9 cellular contexts compared by ENCODE assay signal in the genomic region with DNA sequence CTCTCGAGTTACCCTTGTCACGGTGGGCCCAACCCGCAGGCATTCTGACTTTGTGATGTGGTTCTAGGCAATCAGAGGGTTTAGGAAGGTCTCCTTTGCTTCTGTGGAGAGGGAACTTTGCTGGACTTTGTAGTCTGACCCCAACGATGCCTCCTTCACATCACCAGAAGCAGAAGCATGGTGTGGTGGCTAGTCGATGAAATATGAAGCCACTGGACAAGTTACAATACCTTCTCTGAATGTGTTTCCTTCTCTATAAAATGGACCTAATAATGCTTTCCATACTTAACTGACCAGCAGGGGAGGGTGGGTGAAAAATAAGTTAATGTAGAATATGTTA. TPM values are rescaled to one million over a fixed set of nuclear protein-coding genes. Genes with fewer than 3 reads are reported as not detected.
DNase-seq lines count a peak whose midpoint lies in the region; ATAC-seq and TF ChIP-seq lines count a peak whose summit lies in the region.
"Had no signal": no experiment of that assay in that cellular context is flagged by ENCODE, and none has a peak within 500 bp of the region (broad histone marks: within the 10 kb centered on the region; RNA-seq: fewer than 3 reads in every experiment).

No MANE protein-coding gene starts in this region.

- no peaks in the 10 kb centered on the region for H4K20me1 ChIP-seq in HCT116 (ENCODE audit: insufficient read depth)

- no peaks in the 10 kb centered on the region for H3K36me3 ChIP-seq in HCT116 (ENCODE audit: control insufficient read depth in 1 of 2, insufficient read depth in 2 of 2, low read length in 2 of 2)
- no peaks in the 10 kb centered on the region for H3K36me3 ChIP-seq in spleen

- RAD21 ChIA-PET in HCT116 (lab: Charles Lee; ENCODE audit: low non-redundant PET in 1 of 2, low total read pairs in 2 of 2, uncharacterized antibody in 2 of 2, unreplicated experiment in 2 of 2), result no interaction called here

- H3K27ac Mint-ChIP-seq in activated naive CD4-positive, alpha-beta T cell treated with anti-CD3 and anti-CD28 coated beads, Interleukin-2, amount 50 U/mL, for 72 hours, result peak overlapping the region; percentile 88 to 99

- CTCF ChIA-PET in HCT116 (lab: Charles Lee), result interaction anchor here (1.7 kb wide), 1 partner anchor 11 kb away, joined by 5 read pairs; no protein-coding TSS in a partner anchor

- intact Hi-C loops in HCT116 (cut with micrococcal nuclease), result no loop called here
- intact Hi-C loops in spleen (cut with DNase I; ENCODE audit: low total_unique reads), result loop anchor here (5.0 kb wide), 1 partner anchor 309 kb away; no protein-coding TSS in a partner anchor

- H3K9me3 ChIP-seq in HCT116 (ENCODE audit: control insufficient read depth in 1 of 2, insufficient read depth in 1 of 2, low read depth in 1 of 2, low read length in 2 of 2), result no peaks in the 10 kb centered on the region
- H3K9me3 ChIP-seq in iPS-18c (ENCODE audit: control insufficient read depth, insufficient read depth, low read length), result no peaks in the 10 kb centered on the region
- H3K9me3 ChIP-seq in spleen, result peaks cover 0 to 6% (median 0%) of the 10 kb centered on the region in 8 donors

- H3K9me2 ChIP-seq in HCT116 (ENCODE audit: insufficient read depth), result no peaks in the 10 kb centered on the region

- no peak for DNase-seq in HCT116 (ENCODE audit: low read depth, low spot score)
- no peak for DNase-seq in activated naive CD4-positive, alpha-beta T cell treated with anti-CD3 and anti-CD28 coated beads, Interleukin-2, amount 50 U/mL, for 72 hours (ENCODE audit: low spot score in 2 of 2)
- DNase-seq in spleen, result no peak
- no peak for DNase-seq in cerebellar cortex (ENCODE audit: low spot score)
- no peak for DNase-seq in GM13976 (ENCODE audit: low spot score)
- DNase-seq in HK-2 (ENCODE audit: unreplicated experiment), result no peak

- WGBS in spleen, 5 donors, result 0 to 3% (median 2%) methylated on average over 5 of the region's 5 CpGs

- no peaks in the 10 kb centered on the region for H3K27me3 ChIP-seq in HCT116 (ENCODE audit: insufficient read depth, low read length)
- peaks cover 0 to 5% (median 0%) of the 10 kb centered on the region in 7 donors for H3K27me3 ChIP-seq in spleen (replicated peaks in 1 of 7)

- TF ChIP-seq POLR2A in HCT116 (IDR thresholded peaks at IDR 0.05; ENCODE audit: borderline replicate concordance, extremely low read depth, insufficient read depth, insufficient read length), result no peak
- TF ChIP-seq POLR2A in spleen (IDR thresholded peaks at IDR 0.05), result no peak

- H3K79me2 ChIP-seq in HCT116 (ENCODE audit: insufficient read depth, low read length), result no peaks in the 10 kb centered on the region

- POLR2A ChIA-PET in HCT116 (lab: Charles Lee), result no interaction called here

- H3K9me3 Mint-ChIP-seq in activated naive CD4-positive, alpha-beta T cell treated with anti-CD3 and anti-CD28 coated beads, Interleukin-2, amount 50 U/mL, for 72 hours, result peaks cover 3 to 24% of the 10 kb centered on the region in 2 donors

- BruUV-seq in HCT116 (replicated peaks; lab: Mats Ljungman, UMichigan), result no TSS peak

- peak overlapping the region; percentile 86 to 89 for H3K4me3 ChIP-seq in HCT116 (replicated peaks in 1 of 2; ENCODE audit: low read depth in 1 of 2, low read length in 2 of 2)
- peak overlapping the region; percentile 91 for H3K4me3 ChIP-seq in iPS-18c (ENCODE audit: insufficient read depth, low read depth, low read length)
- peak overlapping the region; percentile 55 to 88 (median 73) for H3K4me3 ChIP-seq in spleen

- ATAC-seq in HCT116 (no peak), GM18870 (IDR thresholded peaks at IDR 0.05; ENCODE audit: unreplicated experiment) (no peak)
- no peak for ATAC-seq in activated naive CD4-positive, alpha-beta T cell treated with anti-CD3 and anti-CD28 coated beads, Interleukin-2, amount 50 U/mL, for 72 hours

- H3K36me3 Mint-ChIP-seq in activated naive CD4-positive, alpha-beta T cell treated with anti-CD3 and anti-CD28 coated beads, Interleukin-2, amount 50 U/mL, for 72 hours, result peaks cover 10 to 41% of the 10 kb centered on the region in 2 donors

- H3K4me1 ChIP-seq in HCT116 (ENCODE audit: control insufficient read depth in 1 of 2, insufficient read depth in 2 of 2, low read length in 2 of 2), result peaks cover 4 to 14% of the 10 kb centered on the region in 2 experiments; a peak in 3 of 4 replicates
- peaks cover 0 to 22% (median 9%) of the 10 kb centered on the region in 6 donors for H3K4me1 ChIP-seq in spleen

- peak overlapping the region; percentile 89 for H3K4me2 ChIP-seq in HCT116 (ENCODE audit: low read length)

- H2AFZ ChIP-seq in HCT116 (ENCODE audit: low read depth, low read length, poor library complexity, severe bottlenecking), result no peak overlapping the region

- no peak for TF ChIP-seq RAD21 in HCT116 (IDR thresholded peaks at IDR 0.05; ENCODE audit: low read depth)

- TF ChIP-seq CTCF in HCT116 (IDR thresholded peaks at IDR 0.05 in 2 of 3, conservative IDR thresholded peaks at IDR 0.05 in 1 of 3; ENCODE audit: borderline replicate concordance in 1 of 3, insufficient read depth in 1 of 3, low read depth in 2 of 3, low read length in 2 of 3), result no peak
- TF ChIP-seq CTCF in spleen (IDR thresholded peaks at IDR 0.05 in 8 of 11, conservative IDR thresholded peaks at IDR 0.05 in 3 of 11), result no peak
- no peak for TF ChIP-seq CTCF in GM13976 (IDR thresholded peaks at IDR 0.05; ENCODE audit: borderline replicate concordance, control extremely low read depth, extremely low read depth, insufficient read depth, missing control alignments)

- in situ Hi-C loops in GM13976 (cut with MboI; ENCODE audit: low sequenced_read_pairs, unreplicated experiment), result no loop called here

- H3K27ac ChIP-seq in HCT116 (ENCODE audit: low read depth, low read length), result no peak overlapping the region
- H3K27ac ChIP-seq in spleen, result peak overlapping the region in 4 of 8 donors; percentile 59 to 69 (median 64)

- peak overlapping the region; percentile 71 for H3K9ac ChIP-seq in HCT116 (ENCODE audit: low read length)

TF ChIP-seq in HCT116, 20 proteins besides CTCF, POLR2A, EP300 and RAD21:
- TF ChIP-seq CEBPB (IDR thresholded peaks at IDR 0.05; ENCODE audit: low read depth) (no peak), ZFX (IDR thresholded peaks at IDR 0.05) (peak; percentile 27; the same call in 1 of the 2 replicates), ELF1 (IDR thresholded peaks at IDR 0.05; ENCODE audit: borderline replicate concordance, low read depth) (no peak), EGR1 (IDR thresholded peaks at IDR 0.05; ENCODE audit: low read depth) (no peak), YY1 (IDR thresholded peaks at IDR 0.05; ENCODE audit: extremely low read depth, insufficient replicate concordance, low read depth, low read length) (no peak)

RNA-seq across cellular contexts. Expression of gene SPEF2, which starts 0.6 kb away (rescaled TPM):
- total RNA-seq in HCT116 (2021; ENCODE audit: unreplicated experiment), result 4.6 TPM
- polyA plus RNA-seq in HCT116 (2012), result 0.81 and 1.3 TPM in 2 replicates
- total RNA-seq in activated naive CD4-positive, alpha-beta T cell treated with anti-CD3 and anti-CD28 coated beads, Interleukin-2, amount 50 U/mL, for 72 hours, result 10 to 100 TPM in 1 of 2 donors, 1 to 10 TPM in 1; 3.2 to 31.2 TPM
- total RNA-seq in spleen, result 10 to 100 TPM in 4 of 7 donors, 1 to 10 TPM in 3; 4.7 to 22.6 (median 10.2) TPM
- polyA plus RNA-seq in spleen, result 1 to 10 TPM; 1.7 to 3.3 (median 2.1) TPM
- polyA plus RNA-seq: IgD-negative memory B cell had no signal
